ENCODE assay signal across 24 cellular contexts in the genomic region with DNA sequence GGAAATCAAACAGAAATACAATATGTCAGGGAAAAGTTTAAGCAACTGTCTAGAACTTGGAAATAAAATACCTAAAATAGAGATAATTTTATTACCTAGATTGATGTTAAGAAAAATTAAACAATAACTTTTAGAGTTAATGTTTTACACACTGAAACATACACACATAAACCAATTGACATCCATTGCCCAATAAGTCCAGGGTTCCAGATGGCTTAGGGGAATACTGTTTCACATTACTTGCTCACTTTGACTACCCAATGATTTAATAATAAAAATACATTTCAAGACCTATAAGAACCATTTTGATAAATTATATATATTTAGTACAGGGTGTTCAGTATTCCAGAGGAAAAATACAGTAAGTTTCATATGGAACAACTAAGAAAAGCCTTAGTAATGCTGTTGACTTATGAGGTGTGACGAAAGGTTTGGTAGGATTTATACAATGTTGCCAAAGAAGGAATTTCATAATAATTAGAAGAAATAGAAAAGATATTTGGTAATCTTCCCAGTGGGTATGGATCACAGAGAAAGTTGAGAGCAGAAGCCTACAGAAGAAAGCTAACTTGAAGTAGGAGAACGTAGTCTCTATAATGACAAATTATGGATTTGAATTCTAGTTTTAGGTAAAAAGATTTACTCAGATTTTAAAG. TPM values are rescaled to one million over a fixed set of nuclear protein-coding genes. Genes with fewer than 3 reads are reported as not detected.
"Had no signal": no experiment of that assay in that cellular context is flagged by ENCODE, and none has a peak within 500 bp of the region (broad histone marks: within the 10 kb centered on the region; RNA-seq: fewer than 3 reads in every experiment).

No MANE protein-coding gene starts in this region.

- H3K27ac ChIP-seq: ascending aorta, body of pancreas, Peyer's patch had no signal

- H3K9me3 Mint-ChIP-seq: activated naive CD4-positive, alpha-beta T cell treated with anti-CD3 and anti-CD28 coated beads, Interleukin-2, amount 50 U/mL, for 24 hours had no signal

- ATAC-seq: activated CD8-positive, alpha-beta T cell treated with anti-CD3 and anti-CD28 coated beads, Interleukin-2, amount 10 ng/mL, durations not matched to agents 7 days and 5 days; body of pancreas; T-helper 17 cell had no signal

- DNase-seq: activated CD4-positive, alpha-beta T cell treated with anti-CD3 and anti-CD28 coated beads for 48 hours; activated CD4-positive, alpha-beta T cell treated with anti-CD3 and anti-CD28 coated beads, Interleukin-2, amount 50 U/mL, for 4 hours; activated CD4-positive, CD25-positive, alpha-beta regulatory T cell treated with anti-CD3 and anti-CD28 coated beads, Interleukin-2, amount 50 U/mL, for 72 hours; activated CD8-positive, alpha-beta memory T cell treated with anti-CD3 and anti-CD28 coated beads, Interleukin-2, amount 50 U/mL, for 48 hours; activated CD8-positive, alpha-beta T cell treated with anti-CD3 and anti-CD28 coated beads, Interleukin-2, amount 10 ng/mL, durations not matched to agents 7 days and 5 days; activated T-cell treated with anti-CD3 and anti-CD28 coated beads, Interleukin-2, amount 50 U/mL, for 1 hour; amniotic stem cell; body of pancreas; Kasumi-1; KBM-7; NCI-H1048; NCI-H146; NCI-H187 treated with DMSO at 0.1 percent for 48 hours; NCI-H2081 treated with DMSO at 0.1 percent for 48 hours; NCI-H446; NCI-H524; Peyer's patch; SHP77; T-helper 17 cell; T-helper 9 cell had no signal

- H3K27me3 Mint-ChIP-seq: activated naive CD4-positive, alpha-beta T cell treated with anti-CD3 and anti-CD28 coated beads, Interleukin-2, amount 50 U/mL, for 24 hours; T-helper 17 cell had no signal

- H3K4me3 Mint-ChIP-seq: activated CD8-positive, alpha-beta T cell treated with anti-CD3 and anti-CD28 coated beads, Interleukin-2, amount 10 ng/mL, durations not matched to agents 7 days and 5 days; activated naive CD4-positive, alpha-beta T cell treated with anti-CD3 and anti-CD28 coated beads, Interleukin-2, amount 50 U/mL, for 24 hours; T-helper 17 cell; WTC11 had no signal

- H3K4me1 Mint-ChIP-seq: activated naive CD4-positive, alpha-beta T cell treated with anti-CD3 and anti-CD28 coated beads, Interleukin-2, amount 50 U/mL, for 24 hours; T-helper 17 cell had no signal

- H3K9me3 ChIP-seq: ascending aorta, Peyer's patch had no signal

- H3K27ac Mint-ChIP-seq: activated CD8-positive, alpha-beta T cell treated with anti-CD3 and anti-CD28 coated beads, Interleukin-2, amount 10 ng/mL, durations not matched to agents 7 days and 5 days; activated naive CD4-positive, alpha-beta T cell treated with anti-CD3 and anti-CD28 coated beads, Interleukin-2, amount 50 U/mL, for 24 hours; T-helper 17 cell; WTC11 had no signal

- H3K4me3 ChIP-seq: ascending aorta, body of pancreas, Peyer's patch had no signal

- H3K36me3 Mint-ChIP-seq: activated naive CD4-positive, alpha-beta T cell treated with anti-CD3 and anti-CD28 coated beads, Interleukin-2, amount 50 U/mL, for 24 hours had no signal

- H3K4me1 ChIP-seq: ascending aorta, body of pancreas, Peyer's patch had no signal

RNA-seq across cellular contexts. Expression of gene UGT2B4, which starts 23.0 kb away (rescaled TPM):
- total RNA-seq: activated CD8-positive, alpha-beta T cell treated with anti-CD3 and anti-CD28 coated beads, Interleukin-2, amount 10 ng/mL, durations not matched to agents 7 days and 5 days; body of pancreas; Peyer's patch; SK-MEL-5; T-helper 17 cell had no signal
